ENCODE assay signal across 9 cellular contexts in genomic region chr21:43916691-43917514, GRCh38. TPM values are rescaled to one million over a fixed set of nuclear protein-coding genes. Genes with fewer than 3 reads are reported as not detected.
DNase-seq lines count a peak whose midpoint lies in the region; ATAC-seq and TF ChIP-seq lines count a peak whose summit lies in the region.
"Had no signal": no experiment of that assay in that cellular context is flagged by ENCODE, and none has a peak within 500 bp of the region (broad histone marks: within the 10 kb centered on the region; RNA-seq: fewer than 3 reads in every experiment).

No MANE protein-coding gene starts in this region.

- no peaks in the 10 kb centered on the region for H3K27me3 ChIP-seq in BE2C
- H3K27me3 ChIP-seq: tibial artery had no signal

- peaks cover 51% of the 10 kb centered on the region for H3K4me1 Mint-ChIP-seq in activated CD8-positive, alpha-beta T cell treated with anti-CD3 and anti-CD28 coated beads for 36 hours (ENCODE audit: low read depth)

- ATAC-seq in HG03354 (IDR thresholded peaks at IDR 0.05; ENCODE audit: poor library complexity, severe bottlenecking, unreplicated experiment), result peak; percentile 38
- ATAC-seq in activated CD8-positive, alpha-beta T cell treated with anti-CD3 and anti-CD28 coated beads for 36 hours, result peak; percentile 76
- no peak for ATAC-seq in GM21717 (IDR thresholded peaks at IDR 0.05; ENCODE audit: unreplicated experiment)

- intact Hi-C loops in activated CD8-positive, alpha-beta T cell treated with anti-CD3 and anti-CD28 coated beads for 36 hours (cut with micrococcal nuclease), result loop anchor here (5.0 to 10.0 kb wide), 2 partner anchors 35 to 52 kb away; partner anchors contain the start of gene AGPAT3

- CTCF ChIA-PET in activated CD8-positive, alpha-beta T cell treated with anti-CD3 and anti-CD28 coated beads for 36 hours (lab: Charles Lee), result no interaction called here

- DNase-seq in BE2C, result peak; percentile 49
- DNase-seq in activated CD8-positive, alpha-beta T cell treated with anti-CD3 and anti-CD28 coated beads for 36 hours, result peak; percentile 82
- DNase-seq in fibroblast of villous mesenchyme (ENCODE audit: low read depth), result peak; percentile 34
- peak in 2 of 3 donors; percentile 25 to 35 for DNase-seq in stimulated activated CD4-positive, alpha-beta T cell treated with anti-CD3 and anti-CD28 coated beads, TNF-alpha, amount 100 ng/mL, for 1 hour (ENCODE audit: low read depth in 3 of 3, low spot score in 1 of 3)
- no peak for DNase-seq in NCI-H1417 treated with DMSO at 0.1 percent for 48 hours (lab: John Stamatoyannopoulos, UW)
- no peak for DNase-seq in mucosa of gallbladder (ENCODE audit: low spot score)

- H3K36me3 ChIP-seq in BE2C, result no peaks in the 10 kb centered on the region; the same call in 1 of the 2 replicates

- peaks cover 10% of the 10 kb centered on the region for H3K9me3 Mint-ChIP-seq in activated CD8-positive, alpha-beta T cell treated with anti-CD3 and anti-CD28 coated beads for 36 hours

- POLR2A ChIA-PET in activated CD8-positive, alpha-beta T cell treated with anti-CD3 and anti-CD28 coated beads for 36 hours (lab: Charles Lee), result interaction anchor here (0.7 to 1.3 kb wide), 6 partner anchors 23 to 68 kb away, joined by 3 to 4 read pairs (median 4); no protein-coding TSS in a partner anchor

- H3K4me3 ChIP-seq in BE2C (ENCODE audit: low read depth, low read length) (peak overlapping the region; percentile 77), fibroblast of villous mesenchyme (ENCODE audit: low read depth, low read length) (peak overlapping the region; percentile 26)
- H3K4me3 ChIP-seq: tibial artery had no signal

- H3K27me3 Mint-ChIP-seq in activated CD8-positive, alpha-beta T cell treated with anti-CD3 and anti-CD28 coated beads for 36 hours, result peaks cover 2% of the 10 kb centered on the region

- peaks cover 24% of the 10 kb centered on the region for H3K36me3 Mint-ChIP-seq in activated CD8-positive, alpha-beta T cell treated with anti-CD3 and anti-CD28 coated beads for 36 hours (ENCODE audit: low read depth)

- H3K4me3 Mint-ChIP-seq in activated CD8-positive, alpha-beta T cell treated with anti-CD3 and anti-CD28 coated beads for 36 hours, result peak overlapping the region; percentile 79

- peaks cover 2% of the 10 kb centered on the region; the same call in 1 of the 2 replicates for H3K4me1 ChIP-seq in BE2C

- no peaks in the 10 kb centered on the region for H3K9me3 ChIP-seq in BE2C

- TF ChIP-seq CTCF in BE2C (IDR thresholded peaks at IDR 0.05; ENCODE audit: low read depth, low read length), result no peak
- TF ChIP-seq CTCF in activated CD8-positive, alpha-beta T cell treated with anti-CD3 and anti-CD28 coated beads for 36 hours (IDR thresholded peaks at IDR 0.05), result no peak
- TF ChIP-seq CTCF in fibroblast of villous mesenchyme (IDR thresholded peaks at IDR 0.05; ENCODE audit: insufficient read depth, low read depth, low read length), result no peak

- H3K27ac Mint-ChIP-seq in activated CD8-positive, alpha-beta T cell treated with anti-CD3 and anti-CD28 coated beads for 36 hours, result peak overlapping the region; percentile 82

RNA-seq across cellular contexts. Expression of gene AGPAT3, which starts 51.9 kb away (rescaled TPM):
- polyA plus RNA-seq in BE2C (2012; ENCODE audit: insufficient read depth, insufficient read length, low read depth), result 20.6 TPM
- total RNA-seq in activated CD8-positive, alpha-beta T cell treated with anti-CD3 and anti-CD28 coated beads for 36 hours, result 10 to 100 TPM; 59.3 to 62.2 TPM
- 52.2 and 63.5 TPM in 2 replicates for total RNA-seq in fibroblast of villous mesenchyme
- total RNA-seq in mucosa of gallbladder, result 107 TPM

Comparison
In these comparisons a context has a peak if more than half of its experiments do, and no peak if none do; other contexts are left out.
1. DNase-seq: peak in BE2C (single experiment), activated CD8-positive, alpha-beta T cell treated with anti-CD3 and anti-CD28 coated beads for 36 hours (single experiment), fibroblast of villous mesenchyme (single experiment) and stimulated activated CD4-positive, alpha-beta T cell treated with anti-CD3 and anti-CD28 coated beads, TNF-alpha, amount 100 ng/mL, for 1 hour (2 of 3); none in NCI-H1417 treated with DMSO at 0.1 percent for 48 hours (single experiment) and mucosa of gallbladder (single experiment).